In genomic region chr3:122620399-122620798, GRCh38 we compare ENCODE assay signal across 1 cellular context.
TF ChIP-seq lines count a peak whose summit lies in the region.

No MANE protein-coding gene starts in this region.

TF ChIP-seq in WTC11, 78 proteins besides CTCF, POLR2A, EP300 and RAD21 (continued from another document):
- TF ChIP-seq PREB (CRISPR knock-in tag; IDR thresholded peaks at IDR 0.05; ENCODE audit: borderline replicate concordance) = no peak
